ENCODE assay signal across 10 cellular contexts in the genomic region with DNA sequence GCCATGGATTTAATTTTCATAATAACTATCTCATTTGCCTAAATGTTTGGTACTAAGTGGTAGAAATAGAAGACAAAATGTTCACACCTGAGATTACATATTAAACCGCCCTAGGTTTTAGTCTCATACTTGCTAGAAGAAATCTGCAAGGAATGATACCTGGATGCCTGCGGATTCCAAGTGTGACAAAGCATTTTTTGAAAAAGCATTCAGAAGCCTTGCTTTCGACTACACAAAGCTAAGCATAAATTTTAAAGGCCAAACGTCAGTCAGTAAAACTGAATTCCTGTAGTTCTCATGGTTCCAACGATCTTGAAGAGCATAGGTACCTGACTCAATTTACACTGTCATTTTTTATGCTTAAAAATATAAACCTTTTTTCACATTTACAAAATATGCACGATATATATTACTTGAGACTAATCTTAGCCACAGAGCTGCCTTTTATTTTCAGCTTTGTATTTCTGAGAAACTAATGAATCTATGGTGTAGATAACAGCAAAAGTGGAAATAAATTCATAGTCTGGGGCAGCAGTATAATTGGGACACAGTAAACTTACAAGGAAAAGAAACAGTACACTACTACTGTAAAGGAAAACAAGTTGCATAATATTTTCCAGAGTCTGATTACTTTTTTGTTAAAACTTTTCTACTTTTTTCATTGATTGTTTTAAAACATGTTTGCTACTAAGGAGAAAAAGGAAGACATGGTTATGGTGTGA. TPM values are rescaled to one million over a fixed set of nuclear protein-coding genes. Genes with fewer than 3 reads are reported as not detected.
DNase-seq lines count a peak whose midpoint lies in the region; ATAC-seq and TF ChIP-seq lines count a peak whose summit lies in the region.
"Had no signal": no experiment of that assay in that cellular context is flagged by ENCODE, and none has a peak within 500 bp of the region (broad histone marks: within the 10 kb centered on the region; RNA-seq: fewer than 3 reads in every experiment).

No MANE protein-coding gene starts in this region.

- H3K4me3 Mint-ChIP-seq in CD4-positive, alpha-beta memory T cell = peak overlapping the region; percentile 85 to 97 (median 93)

- no peaks in the 10 kb centered on the region for H3K27me3 Mint-ChIP-seq in CD4-positive, alpha-beta memory T cell

- peaks cover 18% of the 10 kb centered on the region for H3K4me1 ChIP-seq in CD4-positive, alpha-beta memory T cell (ENCODE audit: insufficient read depth, low read length)
- H3K4me1 ChIP-seq in breast epithelium (no peaks in the 10 kb centered on the region), neutrophil (ENCODE audit: control insufficient read depth in 1 of 2, insufficient read depth in 1 of 2, low read depth in 1 of 2, low read length in 1 of 2) (peaks cover 15 to 18% of the 10 kb centered on the region in 2 experiments)
- H3K4me1 ChIP-seq: testis had no signal

- H3K27ac ChIP-seq in CD4-positive, alpha-beta memory T cell (ENCODE audit: low read depth, low read length) = peak overlapping the region; percentile 75
- H3K27ac ChIP-seq in breast epithelium = no peak overlapping the region
- H3K27ac ChIP-seq in neutrophil = peak overlapping the region; percentile 20

- intact Hi-C loops in CD4-positive, alpha-beta memory T cell (cut with micrococcal nuclease) = loop anchor here (1.0 to 2.0 kb wide), 4 partner anchors 8 to 86 kb away; no protein-coding TSS in a partner anchor
- intact Hi-C loops in breast epithelium (cut with DNase I; ENCODE audit: low total_unique reads) = no loop called here

- no peaks in the 10 kb centered on the region for H3K36me3 ChIP-seq in CD4-positive, alpha-beta memory T cell (ENCODE audit: insufficient read depth, low read length)
- H3K36me3 ChIP-seq in breast epithelium (no peaks in the 10 kb centered on the region), neutrophil (no peaks in the 10 kb centered on the region)

- no peak for TF ChIP-seq POLR2A in breast epithelium (IDR thresholded peaks at IDR 0.05)

- H3K4me1 Mint-ChIP-seq in CD4-positive, alpha-beta memory T cell = peaks cover 11 to 36% (median 22%) of the 10 kb centered on the region in 4 donors

- CTCF ChIA-PET in CD4-positive, alpha-beta memory T cell (lab: Charles Lee; ENCODE audit: partially characterized antibody) = interaction anchor here (0.6 to 1.9 kb wide), 12 partner anchors 8 to 111 kb away, joined by 3 to 12 read pairs (median 6); partner anchors contain the start of gene LCP1

- peak overlapping the region; percentile 83 to 97 (median 95) for H3K27ac Mint-ChIP-seq in CD4-positive, alpha-beta memory T cell

- peak overlapping the region in 1 of 2 donors; percentile 56 for H3K4me3 ChIP-seq in CD4-positive, alpha-beta memory T cell (ENCODE audit: low read length in 2 of 2)
- H3K4me3 ChIP-seq in LNCaP clone FGC (ENCODE audit: low read depth, low read length) = peak overlapping the region; percentile 60
- peak overlapping the region in 2 of 3 donors; percentile 45 to 68 for H3K4me3 ChIP-seq in breast epithelium
- H3K4me3 ChIP-seq in neutrophil (ENCODE audit: low read depth in 1 of 2, low read length in 1 of 2) = peak overlapping the region in 1 of 2 experiments; percentile 60

- TF ChIP-seq CTCF in LNCaP clone FGC (IDR thresholded peaks at IDR 0.05; ENCODE audit: control insufficient read depth, extremely low read depth, insufficient read depth) (no peak), breast epithelium (IDR thresholded peaks at IDR 0.05) (no peak), neutrophil (IDR thresholded peaks at IDR 0.05) (no peak)

- peaks cover 0 to 3% of the 10 kb centered on the region in 2 donors for H3K36me3 Mint-ChIP-seq in CD4-positive, alpha-beta memory T cell

- no peaks in the 10 kb centered on the region for H3K9me3 ChIP-seq in CD4-positive, alpha-beta memory T cell (ENCODE audit: control insufficient read depth in 1 of 2, low read length in 2 of 2)
- H3K9me3 ChIP-seq in breast epithelium (no peaks in the 10 kb centered on the region), neutrophil (no peaks in the 10 kb centered on the region)
- H3K9me3 ChIP-seq: testis had no signal

- POLR2A ChIA-PET in CD4-positive, alpha-beta memory T cell (lab: Charles Lee; ENCODE audit: partially characterized antibody) = interaction anchor here (1.0 to 2.0 kb wide), 15 partner anchors 8 to 111 kb away, joined by 3 to 29 read pairs (median 7); partner anchors contain the start of gene LCP1

- ATAC-seq in GM19395 (IDR thresholded peaks at IDR 0.05; ENCODE audit: unreplicated experiment) (no peak), HG03025 (IDR thresholded peaks at IDR 0.05; ENCODE audit: low FRiP score, unreplicated experiment) (no peak)

- H3K27me3 ChIP-seq in CD4-positive, alpha-beta memory T cell (ENCODE audit: insufficient read depth, low read length) = no peaks in the 10 kb centered on the region
- H3K27me3 ChIP-seq in breast epithelium (no peaks in the 10 kb centered on the region), neutrophil (no peaks in the 10 kb centered on the region)
- H3K27me3 ChIP-seq: testis had no signal

- no peak for DNase-seq in CD4-positive, alpha-beta memory T cell
- DNase-seq in LNCaP clone FGC (ENCODE audit: low read depth) (no peak), breast epithelium (ENCODE audit: low spot score in 2 of 2) (no peak), T1000 (lab: John Stamatoyannopoulos, UW) (no peak), NCI-H2196 (lab: John Stamatoyannopoulos, UW; ENCODE audit: unreplicated experiment) (no peak)
- DNase-seq: islet precursor cell had no signal

- H3K9me3 Mint-ChIP-seq in CD4-positive, alpha-beta memory T cell = no peaks in the 10 kb centered on the region

RNA-seq across cellular contexts. Expression of gene LRRC63, which starts 1.2 kb away (rescaled TPM):
- under 1 TPM; 0.49 to 0.75 TPM for total RNA-seq in CD4-positive, alpha-beta memory T cell
- polyA plus RNA-seq in CD4-positive, alpha-beta memory T cell = under 1 TPM; 0.41 to 0.57 TPM
- total RNA-seq in breast epithelium = under 1 TPM; 0.15 to 0.33 (median 0.16) TPM

RNA-seq across cellular contexts. Expression of gene LCP1, which starts 28.5 kb away (rescaled TPM):
- total RNA-seq in CD4-positive, alpha-beta memory T cell = 100 to 1,000 TPM; 466 to 497 TPM
- polyA plus RNA-seq in CD4-positive, alpha-beta memory T cell = 1,000 to 10,000 TPM; 1,169 to 1,658 TPM
- total RNA-seq in breast epithelium = 10 to 100 TPM; 28.2 to 94.9 (median 61.3) TPM

Comparison
In these comparisons a context has a peak if more than half of its experiments do, and no peak if none do; other contexts are left out.
1. H3K27ac ChIP-seq: peak in CD4-positive, alpha-beta memory T cell (single experiment) and neutrophil (single experiment); none in breast epithelium (0 of 2).
2. RNA of gene LCP1, which starts 28.5 kb away (total RNA-seq): 466 to 497 TPM in CD4-positive, alpha-beta memory T cell; 28.2 to 94.9 TPM in breast epithelium; every median in the first group is over 4 times any median in the second.